19 cellular contexts compared by ENCODE assay signal in the genomic region with DNA sequence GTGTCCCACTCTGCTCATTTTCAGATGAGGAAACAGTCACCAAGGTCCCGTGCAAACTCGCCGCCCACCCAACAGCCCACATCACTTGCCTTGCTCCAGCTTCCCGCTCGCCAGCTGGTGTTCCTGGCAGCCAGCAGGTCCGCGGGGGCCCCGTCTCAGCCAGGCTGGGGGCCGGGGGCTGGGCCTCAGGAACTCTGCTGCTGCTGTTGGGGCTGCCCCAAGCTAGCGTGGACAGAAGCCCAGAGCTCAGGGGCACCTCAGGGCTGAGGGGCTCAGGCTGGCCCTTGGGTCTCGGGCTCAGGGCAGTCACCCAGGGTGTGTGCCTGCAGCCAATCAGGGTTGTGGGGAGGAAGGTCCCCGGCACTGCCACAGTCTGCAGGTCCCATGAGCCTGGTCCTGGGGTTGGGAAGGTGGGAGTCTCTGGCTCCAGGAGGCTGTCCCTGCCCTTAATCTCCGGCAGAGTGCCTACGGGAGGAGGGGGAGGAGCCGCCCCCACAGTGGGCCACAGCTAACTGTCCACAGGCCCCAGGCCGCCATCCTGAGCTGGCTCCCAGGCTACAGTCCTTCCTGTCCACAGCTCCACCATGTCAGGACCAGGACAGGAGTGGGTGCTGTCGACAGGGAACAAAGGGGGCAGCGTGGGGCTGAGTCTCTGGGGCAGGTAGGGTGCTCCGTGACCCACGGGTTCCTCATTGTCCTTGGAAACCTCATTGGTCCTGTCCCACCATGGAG.
DNase-seq lines count a peak whose midpoint lies in the region; ATAC-seq and TF ChIP-seq lines count a peak whose summit lies in the region.
"Had no signal": no experiment of that assay in that cellular context is flagged by ENCODE, and none has a peak within 500 bp of the region (broad histone marks: within the 10 kb centered on the region; RNA-seq: fewer than 3 reads in every experiment).

No MANE protein-coding gene starts in this region.

- H3K27ac Mint-ChIP-seq in T-helper 2 cell treated with Interferon-gamma antibody and Interleukin-4, amounts not matched to agents 5 μg/mL and 100 μg/mL, for 36 hours, result no peak overlapping the region
- H3K27ac Mint-ChIP-seq: activated T-helper 17 cell treated with anti-CD3 and anti-CD28 coated beads, Interleukin-2, amount 50 U/mL, for 72 hours; CD4-positive, alpha-beta memory T cell; natural killer cell treated with Interleukin-12 subunit alpha and Interleukin-12 subunit beta and Interleukin-15 and Interleukin-18, amount 100 ng/mL, for 72 hours had no signal

- H3K36me3 ChIP-seq in vagina, result no peaks in the 10 kb centered on the region

- H3K9me3 ChIP-seq in vagina, result no peaks in the 10 kb centered on the region
- H3K9me3 ChIP-seq: left lung, MG63, tibial nerve had no signal

- peak; percentile 53 to 65 for ATAC-seq in left cardiac atrium
- ATAC-seq: activated T-helper 17 cell treated with anti-CD3 and anti-CD28 coated beads, Interleukin-2, amount 50 U/mL, for 72 hours had no signal

- no peak overlapping the region for H3K4me3 Mint-ChIP-seq in T-helper 2 cell treated with Interferon-gamma antibody and Interleukin-4, amounts not matched to agents 5 μg/mL and 100 μg/mL, for 36 hours
- H3K4me3 Mint-ChIP-seq: activated T-helper 17 cell treated with anti-CD3 and anti-CD28 coated beads, Interleukin-2, amount 50 U/mL, for 72 hours; CD4-positive, alpha-beta memory T cell; natural killer cell treated with Interleukin-12 subunit alpha and Interleukin-12 subunit beta and Interleukin-15 and Interleukin-18, amount 100 ng/mL, for 72 hours had no signal

- H3K4me3 ChIP-seq in vagina, result no peak overlapping the region
- H3K4me3 ChIP-seq: left lung, MG63, tibial nerve had no signal

- H3K27me3 ChIP-seq in vagina, result no peaks in the 10 kb centered on the region
- H3K27me3 ChIP-seq: left lung, MG63, tibial nerve had no signal

- H3K27ac ChIP-seq in vagina, result peak overlapping the region; percentile 61

- intact Hi-C loops in left cardiac atrium (cut with DNase I), result loop anchor here in 1 of 2 donors (10.0 kb wide), 1 partner anchor 127 kb away; no protein-coding TSS in a partner anchor
- intact Hi-C loops in posterior vena cava (cut with DNase I), result loop anchor here in 1 of 2 donors (10.0 kb wide), 1 partner anchor 127 kb away; no protein-coding TSS in a partner anchor
- intact Hi-C loops in vagina (cut with DNase I), result no loop called here

- no peaks in the 10 kb centered on the region for H3K4me1 Mint-ChIP-seq in T-helper 2 cell treated with Interferon-gamma antibody and Interleukin-4, amounts not matched to agents 5 μg/mL and 100 μg/mL, for 36 hours (ENCODE audit: low read depth)
- H3K4me1 Mint-ChIP-seq: activated T-helper 17 cell treated with anti-CD3 and anti-CD28 coated beads, Interleukin-2, amount 50 U/mL, for 72 hours; CD4-positive, alpha-beta memory T cell had no signal

- no peaks in the 10 kb centered on the region for H3K9me3 Mint-ChIP-seq in T-helper 2 cell treated with Interferon-gamma antibody and Interleukin-4, amounts not matched to agents 5 μg/mL and 100 μg/mL, for 36 hours
- H3K9me3 Mint-ChIP-seq: activated T-helper 17 cell treated with anti-CD3 and anti-CD28 coated beads, Interleukin-2, amount 50 U/mL, for 72 hours; CD4-positive, alpha-beta memory T cell; natural killer cell treated with Interleukin-12 subunit alpha and Interleukin-12 subunit beta and Interleukin-15 and Interleukin-18, amount 100 ng/mL, for 72 hours had no signal

- TF ChIP-seq POLR2A in vagina (IDR thresholded peaks at IDR 0.05), result no peak

- peaks cover 17% of the 10 kb centered on the region for H3K4me1 ChIP-seq in vagina

- DNase-seq in NCI-H82 (lab: John Stamatoyannopoulos, UW) (peak; percentile 27), NCI-H82 treated with DMSO at 0.1 percent for 48 hours (lab: John Stamatoyannopoulos, UW; ENCODE audit: unreplicated experiment) (no peak), left cardiac atrium (peak; percentile 69), posterior vena cava (ENCODE audit: low spot score) (peak; percentile 80), vagina (ENCODE audit: extremely low spot score in 2 of 2) (no peak), GOT3 (lab: John Stamatoyannopoulos, UW) (no peak), globus pallidus (ENCODE audit: low spot score) (no peak)
- no peak for DNase-seq in T-helper 2 cell treated with Interferon-gamma antibody and Interleukin-4, amounts not matched to agents 5 μg/mL and 100 μg/mL, for 36 hours (ENCODE audit: low spot score)
- DNase-seq: CD4-positive, alpha-beta memory T cell; H7; MG63; NCI-H69; retina; stimulated activated CD4-positive, alpha-beta T cell treated with anti-CD3 and anti-CD28 coated beads, Interleukin-4, amount 100 ng/mL, for 1 hour; SW 1271 had no signal

- peaks cover 3% of the 10 kb centered on the region for H3K36me3 Mint-ChIP-seq in T-helper 2 cell treated with Interferon-gamma antibody and Interleukin-4, amounts not matched to agents 5 μg/mL and 100 μg/mL, for 36 hours (ENCODE audit: low read depth)

- H3K27me3 Mint-ChIP-seq in T-helper 2 cell treated with Interferon-gamma antibody and Interleukin-4, amounts not matched to agents 5 μg/mL and 100 μg/mL, for 36 hours (ENCODE audit: low read depth), result no peaks in the 10 kb centered on the region
- H3K27me3 Mint-ChIP-seq: activated T-helper 17 cell treated with anti-CD3 and anti-CD28 coated beads, Interleukin-2, amount 50 U/mL, for 72 hours; CD4-positive, alpha-beta memory T cell; natural killer cell treated with Interleukin-12 subunit alpha and Interleukin-12 subunit beta and Interleukin-15 and Interleukin-18, amount 100 ng/mL, for 72 hours had no signal

- TF ChIP-seq CTCF in vagina (IDR thresholded peaks at IDR 0.05), result no peak

Comparison
In these comparisons a context has a peak if more than half of its experiments do, and no peak if none do; other contexts are left out.
1. DNase-seq: peak in NCI-H82 (single experiment), left cardiac atrium (single experiment) and posterior vena cava (single experiment); none in NCI-H82 treated with DMSO at 0.1 percent for 48 hours (single experiment), vagina (0 of 2), GOT3 (single experiment), globus pallidus (single experiment) and T-helper 2 cell treated with Interferon-gamma antibody and Interleukin-4, amounts not matched to agents 5 μg/mL and 100 μg/mL, for 36 hours (single experiment).